ENCODE assay signal across 12 cellular contexts in genomic region chr1:58748625-58749198, GRCh38.
"Had no signal": no experiment of that assay in that cellular context is flagged by ENCODE, and none has a peak within 500 bp of the region (broad histone marks: within the 10 kb centered on the region; RNA-seq: fewer than 3 reads in every experiment).

No MANE protein-coding gene starts in this region.

- H3K27ac ChIP-seq: esophagus squamous epithelium, foreskin keratinocyte, right atrium auricular region, skin epidermis had no signal

- H3K36me3 ChIP-seq: esophagus squamous epithelium, right atrium auricular region had no signal

- DNase-seq: activated CD4-positive, alpha-beta T cell treated with anti-CD3 and anti-CD28 coated beads for 1 hour; activated CD4-positive, alpha-beta T cell treated with anti-CD3 and anti-CD28 coated beads, Interleukin-2, amount 50 U/mL, for 48 hours; activated CD8-positive, alpha-beta memory T cell treated with anti-CD3 and anti-CD28 coated beads, Interleukin-2, amount 50 U/mL, for 48 hours; activated naive CD4-positive, alpha-beta T cell; aorta; esophagus squamous epithelium; foreskin keratinocyte; left colon; naive B cell; nucleus accumbens had no signal

- H3K4me1 ChIP-seq: right atrium auricular region had no signal

- H3K9me3 ChIP-seq: esophagus squamous epithelium, right atrium auricular region had no signal

- H3K4me3 ChIP-seq: esophagus squamous epithelium, right atrium auricular region, skin epidermis had no signal
